In the genomic region with DNA sequence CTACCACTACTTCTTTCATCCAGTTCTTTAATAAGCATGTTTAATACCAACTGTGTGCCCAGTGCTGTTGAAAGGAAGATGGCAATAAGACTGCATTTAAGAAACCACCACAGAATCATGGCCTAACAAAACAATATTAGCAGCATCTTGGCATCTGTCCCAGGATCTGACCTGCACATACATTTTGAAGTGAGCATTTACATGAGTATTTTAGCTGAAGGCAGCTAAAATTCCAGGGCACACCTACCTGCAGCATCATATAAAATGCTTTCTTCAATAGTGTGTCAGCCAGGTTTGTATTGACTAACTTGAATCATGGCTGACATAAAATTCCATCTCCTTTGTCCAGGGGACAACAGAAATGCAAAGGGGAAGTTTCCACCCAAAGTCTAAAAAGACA, we compare ENCODE assay signal across 19 cellular contexts.
DNase-seq lines count a peak whose midpoint lies in the region; TF ChIP-seq lines count a peak whose summit lies in the region.
"Had no signal": no experiment of that assay in that cellular context is flagged by ENCODE, and none has a peak within 500 bp of the region (broad histone marks: within the 10 kb centered on the region; RNA-seq: fewer than 3 reads in every experiment).

No MANE protein-coding gene starts in this region.

- H3K36me3 ChIP-seq in breast epithelium = no peaks in the 10 kb centered on the region
- no peaks in the 10 kb centered on the region for H3K36me3 ChIP-seq in mammary epithelial cell (ENCODE audit: insufficient read depth, low read length)
- H3K36me3 ChIP-seq: BLaER1 treated with 17β-estradiol and CSF1 and Interleukin-3, amounts not matched to agents 10 nM and 100 nM; Peyer's patch had no signal

- TF ChIP-seq CTCF in MCF 10A (IDR thresholded peaks at IDR 0.05; ENCODE audit: unreplicated experiment) = no peak
- no peak for TF ChIP-seq CTCF in breast epithelium (IDR thresholded peaks at IDR 0.05)
- no peak for TF ChIP-seq CTCF in mammary epithelial cell (conservative IDR thresholded peaks at IDR 0.05 in 1 of 2, IDR thresholded peaks at IDR 0.05 in 1 of 2; ENCODE audit: extremely low read depth in 1 of 2, insufficient read depth in 1 of 2, low read depth in 1 of 2, low read length in 2 of 2)

- no peaks in the 10 kb centered on the region for H3K4me1 ChIP-seq in breast epithelium
- peaks cover 39% of the 10 kb centered on the region for H3K4me1 ChIP-seq in mammary epithelial cell (ENCODE audit: insufficient read depth, low read length)
- H3K4me1 ChIP-seq: Peyer's patch had no signal

- H3K27me3 Mint-ChIP-seq in MCF 10A (ENCODE audit: insufficient read depth, unreplicated experiment) = no peaks in the 10 kb centered on the region
- H3K27me3 Mint-ChIP-seq: IgD-negative memory B cell had no signal

- no peaks in the 10 kb centered on the region for H4K20me1 ChIP-seq in mammary epithelial cell (ENCODE audit: insufficient read depth, low read length)
- H4K20me1 ChIP-seq: BLaER1 treated with 17β-estradiol and CSF1 and Interleukin-3, amounts not matched to agents 10 nM and 100 nM had no signal

- CTCF ChIA-PET in MCF 10A (lab: Yijun Ruan, JAX) = interaction anchor here (0.6 to 1.1 kb wide), 2 partner anchors 16 to 21 kb away, joined by 3 to 4 read pairs; no protein-coding TSS in a partner anchor
- CTCF ChIA-PET in mammary epithelial cell (lab: Charles Lee; ENCODE audit: low non-redundant PET) = no interaction called here

- no peak overlapping the region for H3K4me2 ChIP-seq in mammary epithelial cell (ENCODE audit: insufficient read depth, low read depth, low read length)
- H3K4me2 ChIP-seq: KMS-11 had no signal

- dilution Hi-C loops in mammary epithelial cell (cut with HindIII; ENCODE audit: low sequenced_read_pairs) = loop anchor here (5.0 kb wide), 1 partner anchor 65 kb away; a partner anchor contains a TSS

- no peak overlapping the region for H3K9ac ChIP-seq in mammary epithelial cell (ENCODE audit: insufficient read depth, low read length)
- H3K9ac ChIP-seq: BLaER1 treated with 17β-estradiol and CSF1 and Interleukin-3, amounts not matched to agents 10 nM and 100 nM; KMS-11 had no signal

- no peak overlapping the region for H3K4me3 ChIP-seq in breast epithelium
- no peak overlapping the region for H3K4me3 ChIP-seq in mammary epithelial cell (replicated peaks in 1 of 3; ENCODE audit: insufficient read depth in 1 of 3, low read depth in 2 of 3, low read length in 3 of 3)
- H3K4me3 ChIP-seq: BLaER1 treated with 17β-estradiol and CSF1 and Interleukin-3, amounts not matched to agents 10 nM and 100 nM; Peyer's patch had no signal

- POLR2A ChIA-PET in MCF 10A (lab: Yijun Ruan, JAX) = interaction anchor here (0.7 to 5.4 kb wide), 18 partner anchors 10 to 554 kb away, joined by 3 to 84 read pairs (median 6); a partner anchor contains a TSS

- intact Hi-C loops in MCF 10A (cut with micrococcal nuclease) = no loop called here
- intact Hi-C loops in breast epithelium (cut with DNase I; ENCODE audit: low total_unique reads) = no loop called here
- intact Hi-C loops in mammary epithelial cell (cut with micrococcal nuclease) = no loop called here

- H2AFZ ChIP-seq in mammary epithelial cell (ENCODE audit: low read depth, low read length) = no peak overlapping the region

- no peaks in the 10 kb centered on the region for H3K9me3 ChIP-seq in breast epithelium
- no peaks in the 10 kb centered on the region for H3K9me3 ChIP-seq in mammary epithelial cell (replicated peaks; ENCODE audit: insufficient read depth, low read length)
- H3K9me3 ChIP-seq: BLaER1 treated with 17β-estradiol and CSF1 and Interleukin-3, amounts not matched to agents 10 nM and 100 nM; Peyer's patch had no signal

- in situ Hi-C loops in mammary epithelial cell (cut with MboI; ENCODE audit: low sequenced_read_pairs in 2 of 2) = no loop called here

- H3K4me3 Mint-ChIP-seq in MCF 10A (ENCODE audit: unreplicated experiment) = no peak overlapping the region
- H3K4me3 Mint-ChIP-seq: CD4-positive, alpha-beta T cell; IgD-negative memory B cell had no signal

- no TSS peak for BruUV-seq in MCF 10A (replicated peaks; lab: Mats Ljungman, UMichigan)
- BruUV-seq in mammary epithelial cell (replicated peaks; lab: Mats Ljungman, UMichigan) = no TSS peak

- no peaks in the 10 kb centered on the region for H3K27me3 ChIP-seq in breast epithelium
- no peaks in the 10 kb centered on the region for H3K27me3 ChIP-seq in mammary epithelial cell (ENCODE audit: insufficient read depth, low read length)
- H3K27me3 ChIP-seq: Peyer's patch had no signal

- peaks cover 27% of the 10 kb centered on the region for H3K4me1 Mint-ChIP-seq in MCF 10A (ENCODE audit: insufficient read depth, unreplicated experiment)

- peak overlapping the region; percentile 43 for H3K27ac Mint-ChIP-seq in MCF 10A (ENCODE audit: low read depth, unreplicated experiment)
- H3K27ac Mint-ChIP-seq: CD4-positive, alpha-beta T cell; IgD-negative memory B cell had no signal

- peak; percentile 44 for DNase-seq in MCF 10A (ENCODE audit: unreplicated experiment)
- DNase-seq in breast epithelium (ENCODE audit: low spot score in 2 of 2) = no peak
- DNase-seq in mammary epithelial cell = peak; percentile 70
- no peak for DNase-seq in epithelial cell of prostate (ENCODE audit: low read depth, low spot score)
- DNase-seq in amniotic stem cell (lab: John Stamatoyannopoulos, UW) = no peak
- DNase-seq in NCI-H2081 treated with DMSO at 0.1 percent for 48 hours (lab: John Stamatoyannopoulos, UW) = no peak
- DNase-seq in NCI-H446 treated with DMSO at 0.1 percent for 48 hours (lab: John Stamatoyannopoulos, UW) = no peak
- DNase-seq: AML-193; CD4-positive, alpha-beta T cell; NCI-H1092; NCI-H1417 treated with DMSO at 0.1 percent for 48 hours; NCI-H1694 treated with DMSO at 0.1 percent for 48 hours; NCI-H446; NCI-H526; NCI-H82; Peyer's patch had no signal

- no peak overlapping the region for H3K27ac ChIP-seq in breast epithelium
- no peak overlapping the region for H3K27ac ChIP-seq in mammary epithelial cell (ENCODE audit: insufficient read depth, low read depth, low read length)
- peak overlapping the region; percentile 6 for H3K27ac ChIP-seq in epithelial cell of prostate
- H3K27ac ChIP-seq: BLaER1 treated with 17β-estradiol and CSF1 and Interleukin-3, amounts not matched to agents 10 nM and 100 nM; KMS-11; Peyer's patch had no signal

- no peaks in the 10 kb centered on the region for H3K36me3 Mint-ChIP-seq in MCF 10A (ENCODE audit: insufficient read depth, unreplicated experiment)
- H3K36me3 Mint-ChIP-seq: IgD-negative memory B cell had no signal

- H3K9me3 Mint-ChIP-seq in MCF 10A (ENCODE audit: unreplicated experiment) = no peaks in the 10 kb centered on the region
- H3K9me3 Mint-ChIP-seq: CD4-positive, alpha-beta T cell; IgD-negative memory B cell had no signal

- no peak for TF ChIP-seq POLR2A in breast epithelium (IDR thresholded peaks at IDR 0.05)

- no peaks in the 10 kb centered on the region for H3K79me2 ChIP-seq in mammary epithelial cell (ENCODE audit: insufficient read depth, low read length)

Comparison
In these comparisons a context has a peak if more than half of its experiments do, and no peak if none do; other contexts are left out.
1. DNase-seq: peak in MCF 10A (single experiment) and mammary epithelial cell (single experiment); none in breast epithelium (0 of 2), epithelial cell of prostate (single experiment), amniotic stem cell (single experiment), NCI-H2081 treated with DMSO at 0.1 percent for 48 hours (single experiment) and NCI-H446 treated with DMSO at 0.1 percent for 48 hours (single experiment).